9 cellular contexts compared by ENCODE assay signal in the genomic region with DNA sequence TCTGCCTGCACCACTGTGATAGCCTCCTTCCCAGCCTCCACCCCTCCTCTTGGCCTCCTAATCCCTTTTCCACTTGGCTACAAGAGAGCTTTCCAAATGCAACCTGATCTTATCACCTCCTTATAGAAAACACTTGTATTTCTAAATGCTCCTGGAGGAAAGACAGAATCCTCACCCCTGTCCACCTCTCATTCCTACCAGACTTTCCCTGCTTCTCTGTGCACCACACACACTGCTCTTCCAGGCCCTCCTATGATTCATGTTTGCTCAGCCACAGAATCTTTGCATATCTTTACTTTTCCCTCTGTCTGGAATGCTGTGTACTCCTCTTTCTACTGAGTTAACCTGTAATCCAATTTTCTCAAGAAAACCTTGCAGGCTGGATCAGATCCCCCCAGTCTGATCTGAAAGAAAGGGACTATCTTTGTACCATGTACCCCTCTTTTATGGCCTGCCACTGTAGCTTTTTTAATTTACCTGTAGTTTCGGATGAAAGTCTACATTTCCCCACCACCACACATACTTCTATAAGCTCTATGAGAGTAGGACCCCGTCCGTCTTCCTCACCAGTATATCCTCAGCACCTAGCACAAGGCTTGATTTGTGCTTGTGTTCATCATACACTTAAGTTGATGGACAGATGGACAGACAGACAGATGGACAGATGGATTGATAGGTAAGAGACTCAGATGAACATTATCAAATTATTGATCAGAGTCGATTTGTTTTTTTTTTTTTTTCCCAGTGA.
DNase-seq lines count a peak whose midpoint lies in the region; ATAC-seq, FAIRE-seq and TF ChIP-seq lines count a peak whose summit lies in the region.
"Had no signal": no experiment of that assay in that cellular context is flagged by ENCODE, and none has a peak within 500 bp of the region (broad histone marks: within the 10 kb centered on the region; RNA-seq: fewer than 3 reads in every experiment).

No MANE protein-coding gene starts in this region.

- peaks cover 72% of the 10 kb centered on the region for H3K4me1 ChIP-seq in A549
- H3K4me1 ChIP-seq in hepatocyte (ENCODE audit: insufficient read depth) = peaks cover 31% of the 10 kb centered on the region
- H3K4me1 ChIP-seq in effector memory CD4-positive, alpha-beta T cell (ENCODE audit: control insufficient read depth, insufficient read depth, low read length, poor library complexity, severe bottlenecking) = no peaks in the 10 kb centered on the region

- H3K4me3 ChIP-seq in A549 (peak overlapping the region; percentile 28; the same call in 1 of the 3 replicates), hepatocyte (no peak overlapping the region)
- no peak overlapping the region for H3K4me3 ChIP-seq in effector memory CD4-positive, alpha-beta T cell (ENCODE audit: insufficient read depth, low read depth, low read length, poor library complexity, severe bottlenecking)

- POLR2A ChIA-PET in A549 (lab: Yijun Ruan, JAX) = interaction anchor here (0.7 to 2.4 kb wide), 4 partner anchors 23 to 96 kb away, joined by 3 to 12 read pairs (median 6); partner anchors contain the start of gene GALNT10

- peak; percentile 70 to 84; a peak in 3 of 5 replicates for TF ChIP-seq EP300 in A549 (IDR thresholded peaks at IDR 0.05)

- TF ChIP-seq CTCF in A549 (IDR thresholded peaks at IDR 0.05) (no peak), hepatocyte (IDR thresholded peaks at IDR 0.05; ENCODE audit: poor library complexity) (no peak)

- H3K9me2 ChIP-seq in hepatocyte (replicated peaks; ENCODE audit: insufficient read depth) = no peaks in the 10 kb centered on the region

- TF ChIP-seq RAD21 in A549 (conservative IDR thresholded peaks at IDR 0.05 in 1 of 2, IDR thresholded peaks at IDR 0.05 in 1 of 2) = peak; percentile 35 to 55

- peak; percentile 50 to 86 for DNase-seq in A549 (ENCODE audit: low read depth in 1 of 2, low spot score in 1 of 2)
- no peak for DNase-seq in H54 (ENCODE audit: insufficient read length, low spot score)
- DNase-seq in hepatocyte (ENCODE audit: low spot score) = peak; percentile 56
- DNase-seq in DMS53 treated with DMSO at 0.1 percent for 48 hours (lab: John Stamatoyannopoulos, UW; ENCODE audit: unreplicated experiment) = no peak
- DNase-seq in stimulated activated CD4-positive, alpha-beta T cell treated with anti-CD3 and anti-CD28 coated beads, Interleukin-2, amount 100 ng/mL, for 48 hours = no peak
- no peak for DNase-seq in effector memory CD4-positive, alpha-beta T cell
- DNase-seq: SHP77 had no signal

- H3K27ac Mint-ChIP-seq in activated T-helper 17 cell treated with anti-CD3 and anti-CD28 coated beads, Interleukin-2, amount 50 U/mL, for 72 hours = peak overlapping the region; percentile 31

- ATAC-seq in A549 (peak; percentile 94), GM21737 (IDR thresholded peaks at IDR 0.05; ENCODE audit: unreplicated experiment) (no peak)
- ATAC-seq in activated T-helper 17 cell treated with anti-CD3 and anti-CD28 coated beads, Interleukin-2, amount 50 U/mL, for 72 hours (replicated peaks) = no peak

- peaks cover 15% of the 10 kb centered on the region for H3K4me1 Mint-ChIP-seq in activated T-helper 17 cell treated with anti-CD3 and anti-CD28 coated beads, Interleukin-2, amount 50 U/mL, for 72 hours

- H3K27me3 ChIP-seq in hepatocyte = no peaks in the 10 kb centered on the region
- H3K27me3 ChIP-seq in effector memory CD4-positive, alpha-beta T cell (replicated peaks; ENCODE audit: control insufficient read depth, insufficient read depth, low read length, poor library complexity, severe bottlenecking) = no peaks in the 10 kb centered on the region

- H3K36me3 ChIP-seq in hepatocyte (replicated peaks; ENCODE audit: insufficient read depth, low read depth) = no peaks in the 10 kb centered on the region
- no peaks in the 10 kb centered on the region for H3K36me3 ChIP-seq in effector memory CD4-positive, alpha-beta T cell (ENCODE audit: control insufficient read depth, insufficient read depth, low read length)

- no peaks in the 10 kb centered on the region for H3K36me3 Mint-ChIP-seq in activated T-helper 17 cell treated with anti-CD3 and anti-CD28 coated beads, Interleukin-2, amount 50 U/mL, for 72 hours (ENCODE audit: low read depth)

- TF ChIP-seq POLR2A in A549 (IDR thresholded peaks at IDR 0.05; ENCODE audit: low read length) (no peak), H54 (IDR thresholded peaks at IDR 0.05; ENCODE audit: low read depth, low read length) (no peak)

- peak overlapping the region; percentile 97 for H3K27ac ChIP-seq in A549
- H3K27ac ChIP-seq in hepatocyte = peak overlapping the region; percentile 86
- H3K27ac ChIP-seq in effector memory CD4-positive, alpha-beta T cell (ENCODE audit: insufficient read depth, low read length, poor library complexity, severe bottlenecking) = no peak overlapping the region

- H3K4me2 ChIP-seq in A549 (peak overlapping the region; percentile 79), hepatocyte (peak overlapping the region; percentile 15)

- peak; percentile 94 for FAIRE-seq in A549 (lab: Jason Lieb, UNC)
- peak; percentile 57 for FAIRE-seq in H54 (lab: Jason Lieb, UNC)

- WGBS in A549 (ENCODE audit: missing lambda C conversion rate) = 8% methylated on average over 4 of the region's 4 CpGs
- 53% methylated on average over 4 of the region's 4 CpGs for WGBS in hepatocyte (ENCODE audit: low lambda C conversion rate, missing lambda C conversion rate)

- H3K9me3 ChIP-seq in A549 (no peaks in the 10 kb centered on the region), hepatocyte (ENCODE audit: low read depth) (no peaks in the 10 kb centered on the region)
- no peaks in the 10 kb centered on the region for H3K9me3 ChIP-seq in effector memory CD4-positive, alpha-beta T cell (ENCODE audit: control insufficient read depth, low read length)

- no peak overlapping the region for H3K4me3 Mint-ChIP-seq in activated T-helper 17 cell treated with anti-CD3 and anti-CD28 coated beads, Interleukin-2, amount 50 U/mL, for 72 hours

- no peak overlapping the region for H2AFZ ChIP-seq in hepatocyte

- no peaks in the 10 kb centered on the region for H4K20me1 ChIP-seq in hepatocyte (ENCODE audit: insufficient read depth, poor library complexity, severe bottlenecking)

- no peaks in the 10 kb centered on the region for H3K79me2 ChIP-seq in hepatocyte

- H3K9me3 Mint-ChIP-seq in activated T-helper 17 cell treated with anti-CD3 and anti-CD28 coated beads, Interleukin-2, amount 50 U/mL, for 72 hours = no peaks in the 10 kb centered on the region

- H3K27me3 Mint-ChIP-seq in activated T-helper 17 cell treated with anti-CD3 and anti-CD28 coated beads, Interleukin-2, amount 50 U/mL, for 72 hours = no peaks in the 10 kb centered on the region

- CTCF ChIA-PET in A549 (lab: Yijun Ruan, JAX) = interaction anchor here (0.9 to 3.2 kb wide), 6 partner anchors 10 to 213 kb away, joined by 3 to 15 read pairs (median 6); no protein-coding TSS in a partner anchor

TF ChIP-seq in A549, 52 proteins besides CTCF, POLR2A, EP300 and RAD21:
- peak; percentile 81 for TF ChIP-seq FOSL2 (IDR thresholded peaks at IDR 0.05)
- TF ChIP-seq FOSL2 (CRISPR knock-in tag; IDR thresholded peaks at IDR 0.05) = peak; percentile 85
- peak; percentile 73; the same call in 2 of the 3 replicates for TF ChIP-seq BCL3 (IDR thresholded peaks at IDR 0.05)
- peak; percentile 79 for TF ChIP-seq JUNB (IDR thresholded peaks at IDR 0.05)
- peak in 1 of 2 experiments; percentile 62; a peak in 2 of 4 replicates for TF ChIP-seq CEBPB (IDR thresholded peaks at IDR 0.05)
- no peak for TF ChIP-seq E2F6 (IDR thresholded peaks at IDR 0.05; ENCODE audit: borderline replicate concordance, low read depth)
- no peak for TF ChIP-seq MYC (IDR thresholded peaks at IDR 0.05; ENCODE audit: borderline replicate concordance, low read length)
- TF ChIP-seq HOXB13 (CRISPR knock-in tag; IDR thresholded peaks at IDR 0.05; ENCODE audit: low read depth) = no peak
- no peak for TF ChIP-seq FOXS1 (CRISPR knock-in tag; IDR thresholded peaks at IDR 0.05)
- no peak for TF ChIP-seq RNF2 (IDR thresholded peaks at IDR 0.05; ENCODE audit: borderline replicate concordance, low read depth)
- TF ChIP-seq GATA3 (IDR thresholded peaks at IDR 0.05; ENCODE audit: borderline replicate concordance) = peak; percentile 93; the same call in 1 of the 2 replicates
- peak; percentile 87 to 88; a peak in 4 of 5 replicates for TF ChIP-seq JUN (IDR thresholded peaks at IDR 0.05)
- TF ChIP-seq SMC3 (IDR thresholded peaks at IDR 0.05) = peak; percentile 50
- TF ChIP-seq, protein P1, sequence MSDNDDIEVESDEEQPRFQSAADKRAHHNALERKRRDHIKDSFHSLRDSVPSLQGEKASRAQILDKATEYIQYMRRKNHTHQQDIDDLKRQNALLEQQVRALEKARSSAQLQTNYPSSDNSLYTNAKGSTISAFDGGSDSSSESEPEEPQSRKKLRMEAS (IDR thresholded peaks at IDR 0.05) = peak; percentile 78; the same call in 1 of the 2 replicates
- TF ChIP-seq, protein P2, sequence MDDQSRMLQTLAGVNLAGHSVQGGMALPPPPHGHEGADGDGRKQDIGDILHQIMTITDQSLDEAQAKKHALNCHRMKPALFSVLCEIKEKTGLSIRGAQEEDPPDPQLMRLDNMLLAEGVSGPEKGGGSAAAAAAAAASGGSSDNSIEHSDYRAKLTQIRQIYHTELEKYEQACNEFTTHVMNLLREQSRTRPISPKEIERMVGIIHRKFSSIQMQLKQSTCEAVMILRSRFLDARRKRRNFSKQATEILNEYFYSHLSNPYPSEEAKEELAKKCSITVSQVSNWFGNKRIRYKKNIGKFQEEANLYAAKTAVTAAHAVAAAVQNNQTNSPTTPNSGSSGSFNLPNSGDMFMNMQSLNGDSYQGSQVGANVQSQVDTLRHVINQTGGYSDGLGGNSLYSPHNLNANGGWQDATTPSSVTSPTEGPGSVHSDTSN (IDR thresholded peaks at IDR 0.05) = 0 out of 2 replicates have a peak, but pooled peaks have one; percentile 67

Comparison
In these comparisons a context has a peak if more than half of its experiments do, and no peak if none do; other contexts are left out.
1. ATAC-seq: peak in A549 (2 of 2); none in activated T-helper 17 cell treated with anti-CD3 and anti-CD28 coated beads, Interleukin-2, amount 50 U/mL, for 72 hours (single experiment) and GM21737 (single experiment).
2. DNase-seq: peak in A549 (2 of 2) and hepatocyte (single experiment); none in H54 (single experiment), DMS53 treated with DMSO at 0.1 percent for 48 hours (single experiment), stimulated activated CD4-positive, alpha-beta T cell treated with anti-CD3 and anti-CD28 coated beads, Interleukin-2, amount 100 ng/mL, for 48 hours (0 of 2) and effector memory CD4-positive, alpha-beta T cell (0 of 3).